Comparison of ENCODE assay signal across 23 cellular contexts in genomic region chr2:101127319-101128056, GRCh38. TPM values are rescaled to one million over a fixed set of nuclear protein-coding genes. Genes with fewer than 3 reads are reported as not detected.
A peak's percentile ranks its signal among the peaks of the same experiment; 100 is the strongest.
DNase-seq lines count a peak whose midpoint lies in the region; ATAC-seq, FAIRE-seq and TF ChIP-seq lines count a peak whose summit lies in the region.
"Had no signal": no experiment of that assay in that cellular context is flagged by ENCODE, and none has a peak within 500 bp of the region (broad histone marks: within the 10 kb centered on the region; RNA-seq: fewer than 3 reads in every experiment).

No MANE protein-coding gene starts in this region.

- WGBS in stomach, 5 donors = 69 to 87% (median 82%) methylated on average over 5 of the region's 5 CpGs

- no peak overlapping the region for H3K4me3 Mint-ChIP-seq in WTC11
- H3K4me3 Mint-ChIP-seq: activated CD8-positive, alpha-beta T cell treated with anti-CD3 and anti-CD28 coated beads, Interleukin-2, amount 10 ng/mL, durations not matched to agents 7 days and 5 days; dendritic cell treated with granulocyte-macrophage colony-stimulating factor and Interleukin-4, amounts not matched to agents 40 ng/mL and 50 ng/mL, for 4 days had no signal

- DNase-seq in right atrium auricular region (ENCODE audit: low spot score) (no peak), left ventricle myocardium superior (no peak), WTC11 (ENCODE audit: low spot score) (no peak), keratinocyte (ENCODE audit: low read depth, low spot score) (no peak), stomach (no peak), superior temporal gyrus (ENCODE audit: extremely low spot score) (no peak)
- DNase-seq: activated CD4-positive, CD25-positive, alpha-beta regulatory T cell treated with anti-CD3 and anti-CD28 coated beads, Interleukin-2, amount 50 U/mL, for 72 hours; activated CD8-positive, alpha-beta T cell treated with anti-CD3 and anti-CD28 coated beads, Interleukin-2, amount 10 ng/mL, durations not matched to agents 7 days and 5 days; activated T-cell treated with anti-CD3 and anti-CD28 coated beads, Interleukin-2, amount 50 U/mL, for 1 hour; amniotic stem cell; COR-L47; EL; NCI-H1436 treated with DMSO at 0.1 percent for 48 hours; NCI-H2171; NCI-H526 treated with DMSO at 0.1 percent for 48 hours; occipital lobe; SHP77 treated with DMSO at 0.1 percent for 48 hours; stimulated activated CD4-positive, alpha-beta T cell treated with anti-CD3 and anti-CD28 coated beads, Interleukin-15, amount 100 ng/mL, for 24 hours had no signal

- H3K9ac ChIP-seq in keratinocyte (ENCODE audit: control insufficient read depth, extremely low read depth, insufficient read depth, low read length) = no peak overlapping the region
- H3K9ac ChIP-seq: BLaER1 had no signal

- no peak for TF ChIP-seq EP300 in stomach (IDR thresholded peaks at IDR 0.05)

- no peaks in the 10 kb centered on the region for H3K27me3 Mint-ChIP-seq in WTC11 (ENCODE audit: low read depth)
- H3K27me3 Mint-ChIP-seq: dendritic cell treated with granulocyte-macrophage colony-stimulating factor and Interleukin-4, amounts not matched to agents 40 ng/mL and 50 ng/mL, for 4 days had no signal

- H3K9me3 Mint-ChIP-seq in WTC11 = 0 out of 2 replicates have a peak, but pooled peaks cover 2% of the 10 kb centered on the region
- H3K9me3 Mint-ChIP-seq: dendritic cell treated with granulocyte-macrophage colony-stimulating factor and Interleukin-4, amounts not matched to agents 40 ng/mL and 50 ng/mL, for 4 days had no signal

- peak overlapping the region; percentile 20 to 89 for H3K27ac ChIP-seq in right atrium auricular region
- peak overlapping the region; percentile 39 for H3K27ac ChIP-seq in keratinocyte (ENCODE audit: control insufficient read depth, insufficient read depth, low read length)
- peak overlapping the region; percentile 21 to 93 (median 82) for H3K27ac ChIP-seq in stomach
- H3K27ac ChIP-seq: BLaER1, cardiac muscle cell had no signal

- no peak overlapping the region for H3K4me3 ChIP-seq in right atrium auricular region
- H3K4me3 ChIP-seq in keratinocyte (ENCODE audit: control insufficient read depth in 2 of 3, extremely low read depth in 1 of 3, insufficient read depth in 2 of 3, low read depth in 1 of 3, low read length in 3 of 3) = no peak overlapping the region
- no peak overlapping the region for H3K4me3 ChIP-seq in stomach
- H3K4me3 ChIP-seq: BLaER1, cardiac muscle cell had no signal

- H3K9me1 ChIP-seq in keratinocyte (ENCODE audit: control insufficient read depth, extremely low read depth, insufficient read depth, low read length) = no peaks in the 10 kb centered on the region

- TF ChIP-seq POLR2A in stomach (IDR thresholded peaks at IDR 0.05) = no peak

- intact Hi-C loops in left ventricle myocardium superior (cut with micrococcal nuclease) = no loop called here
- intact Hi-C loops in stomach (cut with DNase I; ENCODE audit: low total_unique reads) = no loop called here

- peaks cover 3% of the 10 kb centered on the region for H3K36me3 Mint-ChIP-seq in WTC11

- no peak for TF ChIP-seq CTCF in right atrium auricular region (IDR thresholded peaks at IDR 0.05)
- TF ChIP-seq CTCF in WTC11 (IDR thresholded peaks at IDR 0.05) = no peak
- no peak for TF ChIP-seq CTCF in keratinocyte (optimal IDR thresholded peaks at IDR 0.05 in 1 of 3, IDR thresholded peaks at IDR 0.05 in 1 of 3, conservative IDR thresholded peaks at IDR 0.05 in 1 of 3; ENCODE audit: extremely low read depth in 1 of 3, insufficient read depth in 2 of 3, low read length in 3 of 3)
- no peak for TF ChIP-seq CTCF in stomach (IDR thresholded peaks at IDR 0.05)

- H4K20me1 ChIP-seq in keratinocyte (ENCODE audit: control insufficient read depth, extremely low read depth, insufficient read depth, low read length) = no peaks in the 10 kb centered on the region
- H4K20me1 ChIP-seq: BLaER1 had no signal

- POLR2A ChIA-PET in WTC11 (lab: Charles Lee) = interaction anchor here (0.7 kb wide), 1 partner anchor 572 kb away, joined by 4 read pairs; no protein-coding TSS in a partner anchor

- H3K9me3 ChIP-seq in right atrium auricular region (no peaks in the 10 kb centered on the region), keratinocyte (ENCODE audit: control insufficient read depth, low read depth, low read length) (no peaks in the 10 kb centered on the region), stomach (no peaks in the 10 kb centered on the region)
- H3K9me3 ChIP-seq: BLaER1 had no signal

- peaks cover 55% of the 10 kb centered on the region for H3K4me1 Mint-ChIP-seq in WTC11

- peak overlapping the region; percentile 44 for H3K4me2 ChIP-seq in keratinocyte (ENCODE audit: control insufficient read depth, extremely low read depth, insufficient read depth, low read depth, low read length)
- H3K4me2 ChIP-seq: BLaER1 had no signal

- peak overlapping the region; percentile 55; the same call in 1 of the 2 replicates for H3K27ac Mint-ChIP-seq in WTC11
- H3K27ac Mint-ChIP-seq: activated CD8-positive, alpha-beta T cell treated with anti-CD3 and anti-CD28 coated beads, Interleukin-2, amount 10 ng/mL, durations not matched to agents 7 days and 5 days; dendritic cell treated with granulocyte-macrophage colony-stimulating factor and Interleukin-4, amounts not matched to agents 40 ng/mL and 50 ng/mL, for 4 days had no signal

- H2AFZ ChIP-seq in keratinocyte (ENCODE audit: control insufficient read depth, low read length) = no peak overlapping the region

- H3K79me2 ChIP-seq in keratinocyte (ENCODE audit: control insufficient read depth, insufficient read depth, low read length) = peaks cover 40% of the 10 kb centered on the region

- no peaks in the 10 kb centered on the region for H3K27me3 ChIP-seq in right atrium auricular region
- H3K27me3 ChIP-seq in keratinocyte (ENCODE audit: control insufficient read depth, extremely low read depth, insufficient read depth, low read length) = no peaks in the 10 kb centered on the region
- H3K27me3 ChIP-seq in stomach = no peaks in the 10 kb centered on the region
- H3K27me3 ChIP-seq: BLaER1, cardiac muscle cell had no signal

- dilution Hi-C loops in keratinocyte (cut with MboI; ENCODE audit: extremely low pct_ligation_motif_present, low sequenced_read_pairs) = no loop called here

- peaks cover 0 to 64% of the 10 kb centered on the region in 2 donors for H3K4me1 ChIP-seq in right atrium auricular region
- H3K4me1 ChIP-seq in keratinocyte (ENCODE audit: control insufficient read depth, extremely low read depth, insufficient read depth, low read length) = peaks cover 52% of the 10 kb centered on the region
- peaks cover 49 to 85% (median 72%) of the 10 kb centered on the region in 4 donors for H3K4me1 ChIP-seq in stomach

- CTCF ChIA-PET in WTC11 (lab: Charles Lee) = interaction anchor here (0.5 to 1.1 kb wide), 2 partner anchors 89 to 100 kb away, joined by 3 to 4 read pairs; no protein-coding TSS in a partner anchor

- no peaks in the 10 kb centered on the region for H3K36me3 ChIP-seq in right atrium auricular region
- peaks cover 0 to 2% of the 10 kb centered on the region in 2 experiments for H3K36me3 ChIP-seq in keratinocyte (ENCODE audit: control insufficient read depth in 2 of 2, extremely low read depth in 1 of 2, insufficient read depth in 2 of 2, low read length in 2 of 2)
- H3K36me3 ChIP-seq in stomach = no peaks in the 10 kb centered on the region
- H3K36me3 ChIP-seq: BLaER1, cardiac muscle cell had no signal

- FAIRE-seq in keratinocyte (lab: Jason Lieb, UNC) = peak; percentile 84

- no peak for ATAC-seq in left ventricle myocardium superior
- no peak for ATAC-seq in WTC11
- no peak for ATAC-seq in HG02885 (IDR thresholded peaks at IDR 0.05; ENCODE audit: poor library complexity, unreplicated experiment)
- no peak for ATAC-seq in HG03521 (IDR thresholded peaks at IDR 0.05; ENCODE audit: unreplicated experiment)
- ATAC-seq: activated CD8-positive, alpha-beta T cell treated with anti-CD3 and anti-CD28 coated beads, Interleukin-2, amount 10 ng/mL, durations not matched to agents 7 days and 5 days had no signal

TF ChIP-seq in WTC11, 78 proteins besides CTCF, POLR2A, EP300 and RAD21 (continues in another document):
- no peak for TF ChIP-seq KAT7 (CRISPR knock-in tag; IDR thresholded peaks at IDR 0.05; ENCODE audit: borderline replicate concordance)

RNA-seq across cellular contexts. Expression of gene TBC1D8, which starts 23.7 kb away (rescaled TPM):
- total RNA-seq in right atrium auricular region = 10 to 100 TPM; 42.3 to 50.3 TPM
- 47.8 TPM for total RNA-seq in left ventricle myocardium superior
- 30.3 to 51.7 TPM (median 32.0 TPM) in 3 replicates for total RNA-seq in WTC11 (2021)
- 10.4 to 13.8 TPM (median 12.6 TPM) in 3 replicates for polyA plus RNA-seq in keratinocyte
- polyA plus RNA-seq in keratinocyte (2011; ENCODE audit: low read depth) = 14.3 TPM
- polyA plus RNA-seq in keratinocyte (2011; cell fraction: cytosol; rRNA removed) = 5.1 and 6.1 TPM in 2 replicates
- 46.9 and 56.0 TPM in 2 replicates for polyA plus RNA-seq in keratinocyte (2011; cell fraction: nucleus; rRNA removed)
- polyA plus RNA-seq in keratinocyte (2012; ENCODE audit: low replicate concordance) = 7.2 and 16.5 TPM in 2 replicates
- polyA minus RNA-seq in keratinocyte = 13.5 to 33.2 TPM (median 21.9 TPM) in 3 replicates
- polyA minus RNA-seq in keratinocyte (2011; cell fraction: cytosol; rRNA and poly(A)+ RNA removed) = 5.2 TPM
- 15.9 and 22.5 TPM in 2 replicates for polyA minus RNA-seq in keratinocyte (2011; cell fraction: nucleus; rRNA and poly(A)+ RNA removed)
- total RNA-seq in stomach = 100 to 1,000 TPM in 3 of 5 donors, 10 to 100 TPM in 2; 74.2 to 179 (median 120) TPM
- 10 to 100 TPM in 2 of 3 donors, 1 to 10 TPM in 1; 9.9 to 22.0 (median 13.0) TPM for polyA plus RNA-seq in stomach
